Comparison of ENCODE assay signal across 8 cellular contexts in the genomic region with DNA sequence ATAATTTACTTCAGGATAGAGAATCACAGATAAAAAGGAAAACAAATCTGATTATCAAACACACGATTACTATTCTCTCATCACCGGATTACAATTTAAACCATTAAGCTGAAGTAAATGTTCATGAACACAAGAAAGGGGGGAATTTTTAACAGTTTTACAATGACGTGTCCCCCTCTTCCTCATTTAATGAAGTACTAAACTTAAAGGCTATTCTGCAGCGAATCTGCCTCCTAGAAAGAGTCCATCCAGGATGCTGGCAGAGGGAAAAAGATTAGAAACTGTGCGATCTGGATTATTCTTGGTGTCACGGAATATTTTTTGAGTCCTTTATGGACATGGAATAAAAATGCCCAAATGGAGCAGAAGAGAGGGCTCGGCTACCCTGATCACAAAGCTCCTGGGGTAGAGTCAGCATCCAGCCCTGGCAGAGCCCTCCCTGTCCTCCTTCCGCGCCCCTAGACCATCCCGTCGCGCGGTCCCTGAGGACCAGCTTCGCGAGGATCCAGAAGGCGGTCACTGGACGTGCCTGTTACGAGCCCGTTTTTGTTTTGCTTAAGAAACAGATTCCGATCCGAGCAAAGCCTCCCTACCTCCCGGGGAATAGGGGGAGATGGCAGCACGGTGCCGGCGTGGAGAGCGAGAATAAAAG. TPM values are rescaled to one million over a fixed set of nuclear protein-coding genes. Genes with fewer than 3 reads are reported as not detected.
DNase-seq lines count a peak whose midpoint lies in the region; ATAC-seq, FAIRE-seq and TF ChIP-seq lines count a peak whose summit lies in the region.

No MANE protein-coding gene starts in this region.

- no peaks in the 10 kb centered on the region for H3K9me3 ChIP-seq in SJCRH30 (replicated peaks)
- no peaks in the 10 kb centered on the region for H3K9me3 ChIP-seq in neural cell (ENCODE audit: low read length)

- peak; percentile 29 for FAIRE-seq in endometrium (lab: Jason Lieb, UNC)

- peaks cover 49% of the 10 kb centered on the region for H3K79me2 ChIP-seq in neural cell (replicated peaks; ENCODE audit: insufficient read depth, low read length)

- POLR2A ChIA-PET in GM10248 (lab: Yijun Ruan, JAX): interaction anchor here (1.4 to 2.1 kb wide), 4 partner anchors 97 to 125 kb away, joined by 6 to 8 read pairs (median 7); a partner anchor contains a TSS

- H3K27me3 ChIP-seq in SJCRH30 (no peaks in the 10 kb centered on the region), neural cell (ENCODE audit: insufficient read depth, low read depth, low read length) (no peaks in the 10 kb centered on the region)

- CTCF ChIA-PET in GM10248 (lab: Yijun Ruan, JAX): interaction anchor here (1.4 to 3.2 kb wide), 6 partner anchors 8 to 145 kb away, joined by 3 to 19 read pairs (median 8); no protein-coding TSS in a partner anchor

- H3K4me2 ChIP-seq in neural cell (ENCODE audit: low read length): peak overlapping the region; percentile 86

- peak; percentile 24 for DNase-seq in GM13977 (ENCODE audit: low spot score)
- DNase-seq in SJCRH30: peak; percentile 40 to 58
- no peak for DNase-seq in NCI-H226
- DNase-seq in GM10248 (ENCODE audit: extremely low spot score): no peak

- H3K36me3 ChIP-seq in SJCRH30: no peaks in the 10 kb centered on the region
- H3K36me3 ChIP-seq in neural cell (ENCODE audit: insufficient read depth, low read length): no peaks in the 10 kb centered on the region

- peak overlapping the region; percentile 99 for H3K4me3 ChIP-seq in SJCRH30
- peak overlapping the region; percentile 73 for H3K4me3 ChIP-seq in neural cell (ENCODE audit: low read length)

- TF ChIP-seq EP300 in neural cell (conservative IDR thresholded peaks at IDR 0.05; ENCODE audit: poor library complexity, severe bottlenecking): no peak

- H4K20me1 ChIP-seq in neural cell (ENCODE audit: insufficient read depth): peaks cover 8% of the 10 kb centered on the region

- peak; percentile 27 for TF ChIP-seq RAD21 in neural cell (conservative IDR thresholded peaks at IDR 0.05)

- peak overlapping the region; percentile 7 for H2AFZ ChIP-seq in neural cell (ENCODE audit: low read depth, low read length)

- no peaks in the 10 kb centered on the region for H3K4me1 ChIP-seq in SJCRH30

- in situ Hi-C loops in GM13977 (cut with MboI; ENCODE audit: low pct_unique_long_range_greater_than_20kb, low sequenced_read_pairs, unreplicated experiment): no loop called here

- no peaks in the 10 kb centered on the region for H3K9me2 ChIP-seq in neural cell (ENCODE audit: insufficient read depth, low read length)

- H3F3A ChIP-seq in neural cell (ENCODE audit: insufficient read depth, low read length, poor library complexity, severe bottlenecking): peaks cover 11% of the 10 kb centered on the region

- peak overlapping the region; percentile 96 for H3K9ac ChIP-seq in neural cell (ENCODE audit: low read length)

- H3K27ac ChIP-seq in 22Rv1 (peak overlapping the region; percentile 98), SJCRH30 (peak overlapping the region; percentile 82), neural cell (ENCODE audit: low read length) (peak overlapping the region; percentile 97)

- TF ChIP-seq CTCF in 22Rv1 (IDR thresholded peaks at IDR 0.05) (0 out of 2 replicates have a peak, but pooled peaks have one; percentile 7), GM13977 (IDR thresholded peaks at IDR 0.05; ENCODE audit: extremely low read depth, insufficient read depth, missing control alignments) (no peak), neural cell (IDR thresholded peaks at IDR 0.05; ENCODE audit: poor library complexity, severe bottlenecking) (no peak), GM10248 (IDR thresholded peaks at IDR 0.05; ENCODE audit: control extremely low read depth, extremely low read depth, low read depth, missing control alignments) (no peak)

- ATAC-seq in GM21515 (IDR thresholded peaks at IDR 0.05; ENCODE audit: unreplicated experiment): no peak

TF ChIP-seq in neural cell, 6 proteins besides CTCF, POLR2A, EP300 and RAD21:
- TF ChIP-seq POLR2AphosphoS5 (IDR thresholded peaks at IDR 0.05) (no peak), TAF1 (IDR thresholded peaks at IDR 0.05; ENCODE audit: low read depth) (no peak), SMC3 (conservative IDR thresholded peaks at IDR 0.05; ENCODE audit: poor library complexity) (no peak), MXI1 (conservative IDR thresholded peaks at IDR 0.05; ENCODE audit: poor library complexity, severe bottlenecking) (no peak)
- TF ChIP-seq, protein P1, sequence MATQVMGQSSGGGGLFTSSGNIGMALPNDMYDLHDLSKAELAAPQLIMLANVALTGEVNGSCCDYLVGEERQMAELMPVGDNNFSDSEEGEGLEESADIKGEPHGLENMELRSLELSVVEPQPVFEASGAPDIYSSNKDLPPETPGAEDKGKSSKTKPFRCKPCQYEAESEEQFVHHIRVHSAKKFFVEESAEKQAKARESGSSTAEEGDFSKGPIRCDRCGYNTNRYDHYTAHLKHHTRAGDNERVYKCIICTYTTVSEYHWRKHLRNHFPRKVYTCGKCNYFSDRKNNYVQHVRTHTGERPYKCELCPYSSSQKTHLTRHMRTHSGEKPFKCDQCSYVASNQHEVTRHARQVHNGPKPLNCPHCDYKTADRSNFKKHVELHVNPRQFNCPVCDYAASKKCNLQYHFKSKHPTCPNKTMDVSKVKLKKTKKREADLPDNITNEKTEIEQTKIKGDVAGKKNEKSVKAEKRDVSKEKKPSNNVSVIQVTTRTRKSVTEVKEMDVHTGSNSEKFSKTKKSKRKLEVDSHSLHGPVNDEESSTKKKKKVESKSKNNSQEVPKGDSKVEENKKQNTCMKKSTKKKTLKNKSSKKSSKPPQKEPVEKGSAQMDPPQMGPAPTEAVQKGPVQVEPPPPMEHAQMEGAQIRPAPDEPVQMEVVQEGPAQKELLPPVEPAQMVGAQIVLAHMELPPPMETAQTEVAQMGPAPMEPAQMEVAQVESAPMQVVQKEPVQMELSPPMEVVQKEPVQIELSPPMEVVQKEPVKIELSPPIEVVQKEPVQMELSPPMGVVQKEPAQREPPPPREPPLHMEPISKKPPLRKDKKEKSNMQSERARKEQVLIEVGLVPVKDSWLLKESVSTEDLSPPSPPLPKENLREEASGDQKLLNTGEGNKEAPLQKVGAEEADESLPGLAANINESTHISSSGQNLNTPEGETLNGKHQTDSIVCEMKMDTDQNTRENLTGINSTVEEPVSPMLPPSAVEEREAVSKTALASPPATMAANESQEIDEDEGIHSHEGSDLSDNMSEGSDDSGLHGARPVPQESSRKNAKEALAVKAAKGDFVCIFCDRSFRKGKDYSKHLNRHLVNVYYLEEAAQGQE (IDR thresholded peaks at IDR 0.05; ENCODE audit: borderline replicate concordance): no peak

RNA-seq across cellular contexts. Expression of a gene that starts 1.2 kb away (rescaled TPM):
- total RNA-seq in SJCRH30 (2014; rRNA removed; shearing (Covaris generic)): 51.2 and 55.9 TPM in 2 replicates
- 105 and 116 TPM in 2 replicates for polyA plus RNA-seq in neural cell
- polyA minus RNA-seq in neural cell: 156 and 163 TPM in 2 replicates

Comparison
In these comparisons a context has a peak if more than half of its experiments do, and no peak if none do; other contexts are left out.
1. DNase-seq: peak in GM13977 (single experiment) and SJCRH30 (2 of 2); none in NCI-H226 (single experiment) and GM10248 (single experiment).
2. Peak in every context shown above with its lines, with median percentiles within 50 percentile points of each other: H3K27ac ChIP-seq.